Comparison of ENCODE assay signal across 2 cellular contexts in genomic region chr1:163408262-163408661, GRCh38.
TF ChIP-seq lines count a peak whose summit lies in the region.

No MANE protein-coding gene starts in this region.

TF ChIP-seq in HEK293, 187 proteins besides CTCF, POLR2A, EP300 and RAD21 (continued from another document):
- no peak for TF ChIP-seq GFI1B (tag by site-specific recombination; IDR thresholded peaks at IDR 0.05)

TF ChIP-seq in WTC11, 78 proteins besides CTCF, POLR2A, EP300 and RAD21 (continued from another document):
- TF ChIP-seq PRDM15 (CRISPR knock-in tag; IDR thresholded peaks at IDR 0.05) (no peak), ZBTB43 (CRISPR knock-in tag; IDR thresholded peaks at IDR 0.05) (peak; percentile 68; the same call in 1 of the 2 replicates), CREB1 (CRISPR knock-in tag; IDR thresholded peaks at IDR 0.05) (no peak), SOX15 (CRISPR knock-in tag; IDR thresholded peaks at IDR 0.05) (no peak), FOXK1 (CRISPR knock-in tag; IDR thresholded peaks at IDR 0.05) (no peak)
